16 cellular contexts compared by ENCODE assay signal in genomic region chr5:130279386-130279785, GRCh38.
"Had no signal": no experiment of that assay in that cellular context is flagged by ENCODE, and none has a peak within 500 bp of the region (broad histone marks: within the 10 kb centered on the region; RNA-seq: fewer than 3 reads in every experiment).

No MANE protein-coding gene starts in this region.

- H3K36me3 ChIP-seq: heart left ventricle, neutrophil had no signal

- H3K27ac ChIP-seq: heart left ventricle, neutrophil, VCaP had no signal

- H3K27me3 ChIP-seq: heart left ventricle, neutrophil had no signal

- H3K9me3 ChIP-seq: heart left ventricle, mucosa of descending colon, neutrophil had no signal

- H3K4me3 ChIP-seq: heart left ventricle, mucosa of descending colon, smooth muscle cell had no signal

- DNase-seq: activated CD8-positive, alpha-beta memory T cell treated with anti-CD3 and anti-CD28 coated beads, Interleukin-2, amount 50 U/mL, for 4 hours; activated CD8-positive, alpha-beta T cell treated with anti-CD3 and anti-CD28 coated beads for 36 hours; activated naive CD8-positive, alpha-beta T cell treated with anti-CD3 and anti-CD28 coated beads, Interleukin-2, amount 10 ng/mL, durations not matched to agents 7 days and 5 days; activated T-cell treated with anti-CD3 and anti-CD28 coated beads, Interleukin-2, amount 50 U/mL, for 72 hours; aorta; central memory CD4-positive, alpha-beta T cell; cortex of kidney; effector CD8-positive, alpha-beta T cell; heart left ventricle; mucosa of descending colon; naive thymus-derived CD8-positive, alpha-beta T cell; right cardiac atrium; T-helper 9 cell had no signal

- H3K4me2 ChIP-seq: smooth muscle cell had no signal
